29 cellular contexts compared by ENCODE assay signal in genomic region chr3:85853805-85854204, GRCh38.
DNase-seq lines count a peak whose midpoint lies in the region; ATAC-seq and TF ChIP-seq lines count a peak whose summit lies in the region.
"Had no signal": no experiment of that assay in that cellular context is flagged by ENCODE, and none has a peak within 500 bp of the region (broad histone marks: within the 10 kb centered on the region; RNA-seq: fewer than 3 reads in every experiment).

No MANE protein-coding gene starts in this region.

- no peaks in the 10 kb centered on the region for H3K9me2 ChIP-seq in PC-3 (replicated peaks; ENCODE audit: low read length)

- no peaks in the 10 kb centered on the region for H3K79me2 ChIP-seq in PC-3 (ENCODE audit: low read length)

- no peaks in the 10 kb centered on the region for H3F3A ChIP-seq in PC-3 (ENCODE audit: low read length, unreplicated experiment)

- no peak overlapping the region for H3K4me2 ChIP-seq in PC-3 (ENCODE audit: low read length)
- H3K4me2 ChIP-seq: A549; BLaER1; BLaER1 treated with 17β-estradiol and CSF1 and Interleukin-3, amounts not matched to agents 10 nM and 100 nM had no signal

- DNase-seq in H4 (ENCODE audit: low spot score): peak; percentile 7
- DNase-seq in PC-3: peak; percentile 47
- DNase-seq in RWPE1 (ENCODE audit: low spot score): no peak
- DNase-seq in NCI-H345 (lab: John Stamatoyannopoulos, UW): no peak
- DNase-seq: 8988T; ACHN; AML-193; BE2C; C1 segment of cervical spinal cord; Caco-2; Calu3; CD4-positive, alpha-beta memory T cell; CD4-positive, alpha-beta T cell; CD4-positive, CD25-positive, alpha-beta regulatory T cell; CD8-positive, alpha-beta memory T cell; CD8-positive, alpha-beta T cell; COR-L47; DMS 273 treated with DMSO at 0.1 percent for 48 hours; DMS153; DMS53; DMS79; DMS79 treated with DMSO at 0.1 percent for 48 hours; DND-41; EL had no signal

- H3K9ac ChIP-seq in PC-3 (ENCODE audit: low read length): no peak overlapping the region
- H3K9ac ChIP-seq: BLaER1; BLaER1 treated with 17β-estradiol and CSF1 and Interleukin-3, amounts not matched to agents 10 nM and 100 nM had no signal

- intact Hi-C loops in PC-3 (cut with micrococcal nuclease): no loop called here

- H3K36me3 ChIP-seq in PC-3 (ENCODE audit: low read depth, low read length): no peaks in the 10 kb centered on the region
- H3K36me3 ChIP-seq: BE2C; BLaER1; BLaER1 treated with 17β-estradiol and CSF1 and Interleukin-3, amounts not matched to agents 10 nM and 100 nM had no signal

- no peak overlapping the region for H3K27ac ChIP-seq in PC-3 (ENCODE audit: low read length)
- H3K27ac ChIP-seq in RWPE1: no peak overlapping the region
- H3K27ac ChIP-seq: 22Rv1; A549; BLaER1; BLaER1 treated with 17β-estradiol and CSF1 and Interleukin-3, amounts not matched to agents 10 nM and 100 nM; C4-2B had no signal

- no peak overlapping the region for H2AFZ ChIP-seq in PC-3 (ENCODE audit: low read length)

- no peaks in the 10 kb centered on the region for H3K9me3 ChIP-seq in PC-3 (ENCODE audit: low read length)
- H3K9me3 ChIP-seq: A549, BE2C, Caco-2 had no signal

- peak; percentile 98 for ATAC-seq in PC-3
- ATAC-seq: A549; CD8-positive, alpha-beta T cell had no signal

- TF ChIP-seq CTCF in PC-3 (conservative IDR thresholded peaks at IDR 0.05; ENCODE audit: low read depth, low read length) (no peak), RWPE1 (conservative IDR thresholded peaks at IDR 0.05; ENCODE audit: low read depth) (no peak)

- H4K20me1 ChIP-seq in PC-3 (ENCODE audit: low read length): no peaks in the 10 kb centered on the region
- H4K20me1 ChIP-seq: BLaER1; BLaER1 treated with 17β-estradiol and CSF1 and Interleukin-3, amounts not matched to agents 10 nM and 100 nM had no signal

- H3K27me3 ChIP-seq in PC-3 (ENCODE audit: low read length): no peaks in the 10 kb centered on the region
- H3K27me3 ChIP-seq: BE2C; BLaER1; BLaER1 treated with 17β-estradiol and CSF1 and Interleukin-3, amounts not matched to agents 10 nM and 100 nM had no signal

- no TSS peak for BruUV-seq in PC-3 (replicated peaks; lab: Mats Ljungman, UMichigan)

- CTCF ChIA-PET in PC-3 (lab: Charles Lee) (interaction anchor here (0.6 kb wide), 2 partner anchors 393 to 396 kb away, joined by 3 to 8 read pairs; no protein-coding TSS in a partner anchor), RWPE1 (lab: Yijun Ruan, JAX) (no interaction called here)

- no peak overlapping the region for H3K4me3 ChIP-seq in PC-3 (ENCODE audit: low read length)
- H3K4me3 ChIP-seq: A549; BLaER1; BLaER1 treated with 17β-estradiol and CSF1 and Interleukin-3, amounts not matched to agents 10 nM and 100 nM had no signal

- POLR2A ChIA-PET in PC-3 (lab: Charles Lee; ENCODE audit: unreplicated experiment) (no interaction called here), RWPE1 (lab: Yijun Ruan, JAX; ENCODE audit: low non-redundant PET) (no interaction called here)

- H3K4me1 ChIP-seq in PC-3 (ENCODE audit: insufficient read depth, low read length): no peaks in the 10 kb centered on the region
- H3K4me1 ChIP-seq: A549; BLaER1; BLaER1 treated with 17β-estradiol and CSF1 and Interleukin-3, amounts not matched to agents 10 nM and 100 nM; Caco-2 had no signal

Comparison
In these comparisons a context has a peak if more than half of its experiments do, and no peak if none do; other contexts are left out.
1. DNase-seq: peak in H4 (single experiment) and PC-3 (single experiment); none in RWPE1 (single experiment) and NCI-H345 (single experiment).